In the genomic region with DNA sequence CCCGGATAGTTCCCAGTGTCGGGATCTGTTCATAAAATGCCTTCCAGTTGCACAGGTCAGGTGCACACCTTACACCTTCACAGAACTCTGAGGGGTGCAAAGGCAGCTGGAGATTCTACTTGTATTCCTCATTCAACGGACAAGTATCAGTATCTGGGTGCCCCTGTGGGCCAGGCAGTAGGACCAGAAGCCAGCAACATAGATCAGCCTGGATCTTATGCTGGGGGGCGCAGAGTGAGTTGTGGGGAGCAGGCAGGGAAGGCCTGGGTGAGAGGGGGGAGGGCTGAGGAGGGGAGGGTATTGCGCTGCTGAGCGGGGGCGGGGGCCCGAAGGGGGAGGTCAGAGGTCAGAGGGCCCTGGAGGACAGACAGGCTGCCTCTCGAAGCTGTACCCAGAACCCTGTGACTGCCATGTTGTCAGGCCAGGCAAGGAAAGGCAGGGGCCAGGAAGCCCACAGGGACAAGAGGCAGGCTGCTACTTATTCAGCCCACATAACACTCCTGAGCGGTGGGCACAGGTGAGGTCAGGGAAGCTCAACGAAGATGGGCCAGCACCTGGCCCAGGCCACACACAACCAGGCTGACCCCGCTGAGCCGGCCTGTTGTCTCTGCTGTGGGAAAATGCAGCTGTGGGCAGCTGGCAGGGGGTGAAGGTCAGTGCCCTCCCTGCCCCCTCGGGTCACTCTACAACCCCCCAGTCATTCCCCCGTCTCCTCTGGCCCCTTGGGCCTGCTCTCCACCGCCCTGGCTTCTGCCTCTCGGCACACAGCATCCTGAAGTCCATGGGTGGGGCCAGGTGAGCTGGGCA, we compare ENCODE assay signal across 11 cellular contexts. TPM values are rescaled to one million over a fixed set of nuclear protein-coding genes. Genes with fewer than 3 reads are reported as not detected.
DNase-seq lines count a peak whose midpoint lies in the region; ATAC-seq and TF ChIP-seq lines count a peak whose summit lies in the region.
"Had no signal": no experiment of that assay in that cellular context is flagged by ENCODE, and none has a peak within 500 bp of the region (broad histone marks: within the 10 kb centered on the region; RNA-seq: fewer than 3 reads in every experiment).

No MANE protein-coding gene starts in this region.

- DNase-seq in NB4 (ENCODE audit: low read depth) (peak; percentile 24), coronary artery (ENCODE audit: low spot score) (no peak), testis (no peak), foreskin keratinocyte (no peak), COLO668 (lab: John Stamatoyannopoulos, UW; ENCODE audit: unreplicated experiment) (no peak)
- DNase-seq: aorta had no signal

- H3K4me3 ChIP-seq in NB4 (ENCODE audit: low read depth, low read length) (peak overlapping the region; percentile 66), coronary artery (peak overlapping the region; percentile 80), rectal smooth muscle tissue (ENCODE audit: low read length) (peak overlapping the region; percentile 63), testis (no peak overlapping the region)

- WGBS in testis, 2 donors = 60 to 70% methylated on average over 14 to 17 of the region's 17 CpGs

- no peak for ATAC-seq in foreskin keratinocyte
- no peak for ATAC-seq in HG02759 (IDR thresholded peaks at IDR 0.05; ENCODE audit: unreplicated experiment)

- TF ChIP-seq CTCF in NB4 (IDR thresholded peaks at IDR 0.05; ENCODE audit: low read depth, low read length) = no peak
- no peak for TF ChIP-seq CTCF in coronary artery (IDR thresholded peaks at IDR 0.05)
- no peak for TF ChIP-seq CTCF in testis (IDR thresholded peaks at IDR 0.05)
- no peak for TF ChIP-seq CTCF in foreskin keratinocyte (conservative IDR thresholded peaks at IDR 0.05)

- no peak for TF ChIP-seq POLR2A in NB4 (IDR thresholded peaks at IDR 0.05; ENCODE audit: extremely low read depth, insufficient read length)
- no peak for TF ChIP-seq POLR2A in testis (IDR thresholded peaks at IDR 0.05)

- H3K36me3 ChIP-seq in ES-I3 (ENCODE audit: insufficient read depth, low read length) (no peaks in the 10 kb centered on the region), rectal smooth muscle tissue (ENCODE audit: control insufficient read depth, insufficient read depth, low read length) (no peaks in the 10 kb centered on the region), testis (ENCODE audit: low read depth, missing control alignments) (no peaks in the 10 kb centered on the region)

- H3K9me3 ChIP-seq in ES-I3 (ENCODE audit: control insufficient read depth, insufficient read depth, low read length) (no peaks in the 10 kb centered on the region), testis (no peaks in the 10 kb centered on the region)

- H3K27me3 ChIP-seq in rectal smooth muscle tissue (ENCODE audit: control insufficient read depth, insufficient read depth, low read length) = peaks cover 20% of the 10 kb centered on the region
- no peaks in the 10 kb centered on the region for H3K27me3 ChIP-seq in testis
- peaks cover 46% of the 10 kb centered on the region for H3K27me3 ChIP-seq in foreskin keratinocyte

- H3K4me1 ChIP-seq in ES-I3 (ENCODE audit: insufficient read depth, low read length) (peaks cover 9% of the 10 kb centered on the region; the same call in 1 of the 2 replicates), rectal smooth muscle tissue (ENCODE audit: control insufficient read depth, insufficient read depth, low read length) (peaks cover 9% of the 10 kb centered on the region), testis (peaks cover 27% of the 10 kb centered on the region), foreskin keratinocyte (peaks cover 4% of the 10 kb centered on the region)

- intact Hi-C loops in testis (cut with DNase I; ENCODE audit: low total_unique reads) = no loop called here

- H3K27ac ChIP-seq in coronary artery (peak overlapping the region in 1 of 2 donors; percentile 92), rectal smooth muscle tissue (ENCODE audit: low read depth, low read length) (no peak overlapping the region), testis (no peak overlapping the region), foreskin keratinocyte (no peak overlapping the region)

- peak overlapping the region; percentile 71; the same call in 1 of the 2 replicates for H3K9ac ChIP-seq in ES-I3 (ENCODE audit: low read depth, low read length)
- no peak overlapping the region for H3K9ac ChIP-seq in rectal smooth muscle tissue (ENCODE audit: low read length)

RNA-seq across cellular contexts. Expression of a gene that starts 1.1 kb away (rescaled TPM):
- total RNA-seq in testis (1 to 10 TPM; 6.0 to 7.7 TPM), foreskin keratinocyte (0.10 and 0.14 TPM in 2 replicates)
- polyA plus RNA-seq in testis (ENCODE audit: insufficient read depth, low read depth, low replicate concordance) (9.4 TPM), foreskin keratinocyte (0.12 and 0.14 TPM in 2 replicates)

RNA-seq across cellular contexts. Expression of a gene that starts 1.7 kb away (rescaled TPM):
- total RNA-seq in testis (10 to 100 TPM in 1 of 2 donors, 1 to 10 TPM in 1; 4.4 to 10.4 TPM), foreskin keratinocyte (23.7 and 23.8 TPM in 2 replicates)
- polyA plus RNA-seq in testis (ENCODE audit: insufficient read depth, low read depth, low replicate concordance) (7.3 TPM), foreskin keratinocyte (26.1 and 26.3 TPM in 2 replicates)

RNA-seq across cellular contexts. Expression of a gene that starts 3.2 kb away (rescaled TPM):
- 10 to 100 TPM; 45.3 to 89.9 TPM for total RNA-seq in testis
- polyA plus RNA-seq in testis (ENCODE audit: insufficient read depth, low read depth, low replicate concordance) = 6.6 TPM
- 0.17 TPM in 1 of 2 replicates, not detected in the other for total RNA-seq in foreskin keratinocyte
- 0.12 TPM in 1 of 2 replicates, not detected in the other for polyA plus RNA-seq in foreskin keratinocyte
- total RNA-seq: aorta, NCI-H460 had no signal
- polyA plus RNA-seq: aorta had no signal

RNA-seq across cellular contexts. Expression of a gene that starts 18.0 kb away (rescaled TPM):
- total RNA-seq in testis = 100 to 1,000 TPM in 1 of 2 donors, 10 to 100 TPM in 1; 94.5 to 126 TPM
- 171 TPM for polyA plus RNA-seq in testis (ENCODE audit: insufficient read depth, low read depth, low replicate concordance)
- total RNA-seq in foreskin keratinocyte = 11.0 and 11.4 TPM in 2 replicates
- 22.9 and 25.9 TPM in 2 replicates for polyA plus RNA-seq in foreskin keratinocyte

RNA-seq across cellular contexts. Expression of a gene that starts 26.3 kb away (rescaled TPM):
- total RNA-seq in testis (under 1 TPM in 1 of 2 donors, not detected in 1; 0.19 TPM), foreskin keratinocyte (not detected in 2 replicates)
- polyA plus RNA-seq in testis (ENCODE audit: insufficient read depth, low read depth, low replicate concordance) (not detected), foreskin keratinocyte (not detected in 2 replicates)
- total RNA-seq: aorta, NCI-H460 had no signal
- polyA plus RNA-seq: aorta, neural cell had no signal

Comparison
In these comparisons a context has a peak if more than half of its experiments do, and no peak if none do; other contexts are left out.
1. H3K4me3 ChIP-seq: peak in NB4 (single experiment), coronary artery (single experiment) and rectal smooth muscle tissue (single experiment); none in testis (0 of 2).
2. RNA of a gene that starts 3.2 kb away (total RNA-seq): 45.3 to 89.9 TPM in testis; 0.17 TPM in foreskin keratinocyte; every median in the first group is over 10 times any median in the second.